ENCODE assay signal across 8 cellular contexts in genomic region chr17:42456223-42457106, GRCh38. TPM values are rescaled to one million over a fixed set of nuclear protein-coding genes. Genes with fewer than 3 reads are reported as not detected.
DNase-seq lines count a peak whose midpoint lies in the region; ATAC-seq and TF ChIP-seq lines count a peak whose summit lies in the region.

No MANE protein-coding gene starts in this region.

- H4K8ac ChIP-seq in IMR-90 (ENCODE audit: low read depth in 2 of 2, low read length in 2 of 2) = peak overlapping the region in 1 of 2 experiments; percentile 48; a peak in 1 of 4 replicates

- H3K4me3 Mint-ChIP-seq in activated naive CD8-positive, alpha-beta T cell = peak overlapping the region; percentile 56

- in situ Hi-C loops in IMR-90 (cut with MboI; ENCODE audit: low sequenced_read_pairs) = no loop called here

- H3K27ac ChIP-seq in IMR-90 (ENCODE audit: insufficient read depth, low read length) = peak overlapping the region; percentile 37; the same call in 1 of the 2 replicates
- H3K27ac ChIP-seq in right cardiac atrium (ENCODE audit: low read length) = peak overlapping the region; percentile 69
- peak overlapping the region; percentile 54 for H3K27ac ChIP-seq in substantia nigra (ENCODE audit: low read depth, low read length, poor library complexity, severe bottlenecking)

- H2BK120ac ChIP-seq in IMR-90 (ENCODE audit: low read depth, low read length) = peak overlapping the region; percentile 61; the same call in 1 of the 2 replicates

- H4K5ac ChIP-seq in IMR-90 (ENCODE audit: low read depth, low read length) = no peak overlapping the region

- H3K27me3 ChIP-seq in IMR-90 (ENCODE audit: control insufficient read depth, insufficient read depth, low read length) (no peaks in the 10 kb centered on the region), right cardiac atrium (ENCODE audit: control insufficient read depth, insufficient read depth) (no peaks in the 10 kb centered on the region)

- no peaks in the 10 kb centered on the region for H3K9me3 Mint-ChIP-seq in activated naive CD8-positive, alpha-beta T cell (ENCODE audit: low read depth)

- peak overlapping the region; percentile 25 for H2BK5ac ChIP-seq in IMR-90 (ENCODE audit: low read depth, low read length, poor library complexity, severe bottlenecking)

- H3K9me3 ChIP-seq in IMR-90 (ENCODE audit: control insufficient read depth, insufficient read depth, low read length) (no peaks in the 10 kb centered on the region), right cardiac atrium (ENCODE audit: control insufficient read depth, low read length) (no peaks in the 10 kb centered on the region)

- peak overlapping the region; percentile 66; the same call in 1 of the 2 replicates for H3K9ac ChIP-seq in IMR-90 (ENCODE audit: low read depth, low read length)

- POLR2A ChIA-PET in IMR-90 (lab: Charles Lee; ENCODE audit: unreplicated experiment) = interaction anchor here (0.7 kb wide), 1 partner anchor 9 kb away, joined by 6 read pairs; no protein-coding TSS in a partner anchor

- no TSS peak for BruUV-seq in IMR-90 (replicated peaks; lab: Mats Ljungman, UMichigan)

- peaks cover under 1% of the 10 kb centered on the region; the same call in 1 of the 2 replicates for H3K36me3 ChIP-seq in IMR-90 (ENCODE audit: control insufficient read depth, insufficient read depth, low read length)

- H3K4me1 ChIP-seq in IMR-90 (ENCODE audit: control insufficient read depth, insufficient read depth, low read length) = peaks cover 10% of the 10 kb centered on the region
- peaks cover 4% of the 10 kb centered on the region for H3K4me1 ChIP-seq in right cardiac atrium (ENCODE audit: control insufficient read depth, insufficient read depth, low read length)

- peak overlapping the region; percentile 87 for H3K4me2 ChIP-seq in IMR-90 (ENCODE audit: low read depth, low read length)

- H3K79me1 ChIP-seq in IMR-90 (ENCODE audit: low read depth in 1 of 2, low read length in 2 of 2) = peaks cover 7 to 30% of the 10 kb centered on the region in 2 experiments; a peak in 2 of 4 replicates

- H2AK5ac ChIP-seq in IMR-90 (ENCODE audit: low read depth, low read length) = peak overlapping the region; percentile 92

- H3K4ac ChIP-seq in IMR-90 (ENCODE audit: low read depth, low read length) = peak overlapping the region; percentile 56; the same call in 1 of the 2 replicates

- no peak for TF ChIP-seq CTCF in IMR-90 (conservative IDR thresholded peaks at IDR 0.05; ENCODE audit: low read depth, low read length)

- H3K23ac ChIP-seq in IMR-90 (ENCODE audit: low read depth, low read length) = peak overlapping the region; percentile 67; the same call in 1 of the 2 replicates

- DNase-seq in GF-D8 (lab: John Stamatoyannopoulos, UW) (peak; percentile 98), IMR-90 (peak; percentile 83), right cardiac atrium (no peak), substantia nigra (lab: John Stamatoyannopoulos, UW) (peak in 1 of 49 donors; percentile 18), SHP77 treated with DMSO at 0.1 percent for 48 hours (lab: John Stamatoyannopoulos, UW) (no peak), DMS153 (lab: John Stamatoyannopoulos, UW) (no peak), NCI-H1417 (lab: John Stamatoyannopoulos, UW) (no peak)

- peak overlapping the region; percentile 69 for H3K14ac ChIP-seq in IMR-90 (replicated peaks; ENCODE audit: low read depth, low read length)

- H2BK15ac ChIP-seq in IMR-90 (ENCODE audit: low read depth, low read length) = peak overlapping the region; percentile 49; the same call in 2 of the 3 replicates

- TF ChIP-seq RAD21 in IMR-90 (IDR thresholded peaks at IDR 0.05; ENCODE audit: low read length) = no peak

- peak overlapping the region; percentile 13; the same call in 1 of the 2 replicates for H3K18ac ChIP-seq in IMR-90 (ENCODE audit: low read depth, low read length)

- H3K56ac ChIP-seq in IMR-90 (ENCODE audit: extremely low read depth, insufficient read depth, low read length) = 0 out of 2 replicates have a peak overlapping the region, but pooled peaks have one; percentile 39

- peaks cover 7% of the 10 kb centered on the region; the same call in 1 of the 2 replicates for H3K9me1 ChIP-seq in IMR-90 (ENCODE audit: insufficient read depth, low read length)

- peak overlapping the region; percentile 47; the same call in 1 of the 2 replicates for H2BK20ac ChIP-seq in IMR-90 (ENCODE audit: low read depth, low read length)

- dilution Hi-C loops in IMR-90 (cut with HindIII; ENCODE audit: low sequenced_read_pairs, unreplicated experiment) = no loop called here

- H3K36me3 Mint-ChIP-seq in activated naive CD8-positive, alpha-beta T cell = peaks cover 2% of the 10 kb centered on the region

- intact Hi-C loops in IMR-90 (cut with micrococcal nuclease) = no loop called here
- intact Hi-C loops in right cardiac atrium (cut with DNase I) = loop anchor here in 2 of 4 donors (5.0 kb wide), 1 partner anchor 34 kb away; the partner anchor contains the start of gene CAVIN1 (in 2 of the 2)

- ATAC-seq in IMR-90 (ENCODE audit: low read depth) (no peak), right cardiac atrium (peak; percentile 25 to 30)

- peak overlapping the region; percentile 57 for H2AK9ac ChIP-seq in IMR-90 (replicated peaks; ENCODE audit: low read depth, low read length, poor library complexity)

- WGBS in IMR-90 (ENCODE audit: extremely low coverage in 2 of 2, insufficient read length in 1 of 2), 2 experiments = 0% methylated on average over 1 of the region's 5 CpGs; no CpG with 5 or more reads in 1 of the 2 experiments
- WGBS in right cardiac atrium = 48% methylated on average over 5 of the region's 5 CpGs

- H3K27ac Mint-ChIP-seq in activated naive CD8-positive, alpha-beta T cell = peak overlapping the region; percentile 1

- H3K4me1 Mint-ChIP-seq in activated naive CD8-positive, alpha-beta T cell (ENCODE audit: low read depth) = peaks cover 43% of the 10 kb centered on the region

- CTCF ChIA-PET in IMR-90 (lab: Yijun Ruan, JAX) = interaction anchor here (0.6 to 0.8 kb wide), 2 partner anchors 35 to 145 kb away, joined by 3 to 4 read pairs; no protein-coding TSS in a partner anchor

- H2AFZ ChIP-seq in IMR-90 (replicated peaks; ENCODE audit: low read length, poor library complexity) = no peak overlapping the region

- no peaks in the 10 kb centered on the region for H3K27me3 Mint-ChIP-seq in activated naive CD8-positive, alpha-beta T cell

- no peak for TF ChIP-seq POLR2A in IMR-90 (IDR thresholded peaks at IDR 0.05; ENCODE audit: low read depth, low read length)

- H4K91ac ChIP-seq in IMR-90 (ENCODE audit: insufficient read depth, low read depth, low read length) = no peak overlapping the region

- H3K4me3 ChIP-seq in IMR-90 (ENCODE audit: insufficient read depth, low read depth, low read length) (no peak overlapping the region; the same call in 1 of the 2 replicates), right cardiac atrium (ENCODE audit: low read length) (no peak overlapping the region)

- peaks cover 17% of the 10 kb centered on the region for H4K20me1 ChIP-seq in IMR-90 (ENCODE audit: insufficient read depth, low read length)

TF ChIP-seq in IMR-90, 13 proteins besides CTCF, POLR2A, EP300 and RAD21:
- TF ChIP-seq CEBPB (IDR thresholded peaks at IDR 0.05; ENCODE audit: low read depth, low read length) (peak; percentile 95), CHD1 (IDR thresholded peaks at IDR 0.05; ENCODE audit: low read depth, low read length) (no peak)

RNA-seq across cellular contexts. Expression of gene ATP6V0A1, which starts 2.2 kb away (rescaled TPM):
- 18.8 and 23.6 TPM in 2 replicates for total RNA-seq in IMR-90 (2012; rRNA removed)
- polyA plus RNA-seq in IMR-90 (2012; rRNA removed) = 34.0 and 36.2 TPM in 2 replicates
- 24.2 and 40.8 TPM in 2 replicates for polyA plus RNA-seq in IMR-90 (2012; cell fraction: cytosol; rRNA removed)
- polyA plus RNA-seq in IMR-90 (2012; cell fraction: nucleus; rRNA removed; ENCODE audit: low replicate concordance) = 174 and 188 TPM in 2 replicates
- 10 to 100 TPM; 42.1 to 57.7 (median 48.8) TPM for total RNA-seq in right cardiac atrium
- polyA plus RNA-seq in right cardiac atrium = 33.4 TPM

RNA-seq across cellular contexts. Expression of gene CAVIN1, which starts 33.4 kb away (rescaled TPM):
- total RNA-seq in IMR-90 (2012; rRNA removed) (556 and 644 TPM in 2 replicates), right cardiac atrium (100 to 1,000 TPM; 173 to 256 (median 203) TPM)
- polyA plus RNA-seq in IMR-90 (2012; rRNA removed) (491 and 533 TPM in 2 replicates), right cardiac atrium (153 TPM)
- polyA plus RNA-seq in IMR-90 (2012; cell fraction: cytosol; rRNA removed) = 401 and 422 TPM in 2 replicates
- 174 and 195 TPM in 2 replicates for polyA plus RNA-seq in IMR-90 (2012; cell fraction: nucleus; rRNA removed; ENCODE audit: low replicate concordance)

Comparison
In these comparisons a context has a peak if more than half of its experiments do, and no peak if none do; other contexts are left out.
1. DNase-seq: peak in GF-D8 (single experiment) and IMR-90 (single experiment); none in right cardiac atrium (0 of 3), SHP77 treated with DMSO at 0.1 percent for 48 hours (single experiment), DMS153 (single experiment) and NCI-H1417 (0 of 3).
2. Peak in every context shown above with its lines, with median percentiles within 50 percentile points of each other: H3K27ac ChIP-seq.